Comparison of ENCODE assay signal across 9 cellular contexts in genomic region chr2:8821276-8822217, GRCh38. TPM values are rescaled to one million over a fixed set of nuclear protein-coding genes. Genes with fewer than 3 reads are reported as not detected.
DNase-seq lines count a peak whose midpoint lies in the region; ATAC-seq lines count a peak whose summit lies in the region.
"Had no signal": no experiment of that assay in that cellular context is flagged by ENCODE, and none has a peak within 500 bp of the region (broad histone marks: within the 10 kb centered on the region; RNA-seq: fewer than 3 reads in every experiment).

No MANE protein-coding gene starts in this region.

- intact Hi-C loops in left cardiac atrium (cut with DNase I) = no loop called here

- H3K4me1 ChIP-seq in adipocyte (ENCODE audit: control insufficient read depth, insufficient read depth, low read length) (peaks cover 15% of the 10 kb centered on the region), rectal smooth muscle tissue (ENCODE audit: control insufficient read depth, insufficient read depth, low read length) (peaks cover 8% of the 10 kb centered on the region)

- H3K36me3 ChIP-seq in adipocyte (ENCODE audit: control insufficient read depth, insufficient read depth, low read length, severe bottlenecking) = peaks cover 47% of the 10 kb centered on the region
- H3K36me3 ChIP-seq in rectal smooth muscle tissue (ENCODE audit: control insufficient read depth, insufficient read depth, low read length) = peaks cover 6% of the 10 kb centered on the region

- ATAC-seq in left cardiac atrium = peak; percentile 94 to 98
- ATAC-seq in GM21786 (IDR thresholded peaks at IDR 0.05; ENCODE audit: unreplicated experiment) = no peak
- no peak for ATAC-seq in GM19395 (IDR thresholded peaks at IDR 0.05; ENCODE audit: unreplicated experiment)

- H3K4me3 ChIP-seq in adipocyte (ENCODE audit: low read length) = peak overlapping the region; percentile 36
- no peak overlapping the region for H3K4me3 ChIP-seq in rectal smooth muscle tissue (ENCODE audit: low read length)

- peak overlapping the region; percentile 52 for H3K27ac ChIP-seq in rectal smooth muscle tissue (ENCODE audit: low read depth, low read length)

- H3K27me3 ChIP-seq in adipocyte (replicated peaks; ENCODE audit: control insufficient read depth, insufficient read depth, low read length) (no peaks in the 10 kb centered on the region), rectal smooth muscle tissue (ENCODE audit: control insufficient read depth, insufficient read depth, low read length) (no peaks in the 10 kb centered on the region)

- DNase-seq in EH (ENCODE audit: low read depth) (peak; percentile 54), adipocyte (ENCODE audit: low read depth) (peak; percentile 90), left cardiac atrium (peak; percentile 37), NCI-H226 (no peak)
- no peak for DNase-seq in activated CD4-positive, alpha-beta T cell treated with anti-CD3 and anti-CD28 coated beads, Interleukin-2, amount 50 U/mL, for 1 hour
- DNase-seq: stimulated activated CD4-positive, alpha-beta T cell treated with anti-CD3 and anti-CD28 coated beads, Interleukin-1b, Interleukin-23, amount 100 ng/mL, for 48 hours had no signal

- H3K9ac ChIP-seq in adipocyte (ENCODE audit: low read length) (peak overlapping the region; percentile 10), rectal smooth muscle tissue (ENCODE audit: low read length) (no peak overlapping the region)

- H3K9me3 ChIP-seq in adipocyte (ENCODE audit: control insufficient read depth, low read length) = no peaks in the 10 kb centered on the region

RNA-seq across cellular contexts. Expression of gene KIDINS220, which starts 15.9 kb away (rescaled TPM):
- total RNA-seq in left cardiac atrium = 10 to 100 TPM; 34.2 to 36.6 TPM

Comparison
In these comparisons a context has a peak if more than half of its experiments do, and no peak if none do; other contexts are left out.
1. DNase-seq: peak in EH (single experiment), adipocyte (single experiment) and left cardiac atrium (single experiment); none in NCI-H226 (single experiment) and activated CD4-positive, alpha-beta T cell treated with anti-CD3 and anti-CD28 coated beads, Interleukin-2, amount 50 U/mL, for 1 hour (single experiment).
2. ATAC-seq: peak in left cardiac atrium (2 of 2); none in GM21786 (single experiment) and GM19395 (single experiment).